In genomic region chr13:27170221-27170520, GRCh38 we compare ENCODE assay signal across 1 cellular context.
TF ChIP-seq lines count a peak whose summit lies in the region.

No MANE protein-coding gene starts in this region.

TF ChIP-seq in GM12878, 131 proteins besides CTCF, POLR2A, EP300 and RAD21:
- TF ChIP-seq RELB (IDR thresholded peaks at IDR 0.05; ENCODE audit: low read depth) (no peak), PML (IDR thresholded peaks at IDR 0.05; ENCODE audit: low read length) (0 out of 2 replicates have a peak, but pooled peaks have one; percentile 26), STAT3 (IDR thresholded peaks at IDR 0.05; ENCODE audit: low read depth, low read length) (0 out of 2 replicates have a peak, but pooled peaks have one; percentile 69), WRNIP1 (IDR thresholded peaks at IDR 0.05; ENCODE audit: borderline replicate concordance, low read depth, low read length) (no peak), NFIC (IDR thresholded peaks at IDR 0.05; ENCODE audit: low read depth, low read length) (peak; percentile 75; the same call in 1 of the 2 replicates), ZNF384 (IDR thresholded peaks at IDR 0.05; ENCODE audit: borderline replicate concordance, low read depth, low read length) (peak; percentile 49), CREM (IDR thresholded peaks at IDR 0.05; ENCODE audit: low read depth) (peak; percentile 37; the same call in 1 of the 2 replicates), JUNB (IDR thresholded peaks at IDR 0.05) (peak; percentile 78), CREB1 (IDR thresholded peaks at IDR 0.05; ENCODE audit: low read depth) (peak; percentile 52; the same call in 1 of the 2 replicates), BCL3 (IDR thresholded peaks at IDR 0.05; ENCODE audit: borderline replicate concordance, insufficient read depth, low read depth, low read length, poor library complexity, severe bottlenecking) (peak; percentile 15)
- TF ChIP-seq, protein P1, sequence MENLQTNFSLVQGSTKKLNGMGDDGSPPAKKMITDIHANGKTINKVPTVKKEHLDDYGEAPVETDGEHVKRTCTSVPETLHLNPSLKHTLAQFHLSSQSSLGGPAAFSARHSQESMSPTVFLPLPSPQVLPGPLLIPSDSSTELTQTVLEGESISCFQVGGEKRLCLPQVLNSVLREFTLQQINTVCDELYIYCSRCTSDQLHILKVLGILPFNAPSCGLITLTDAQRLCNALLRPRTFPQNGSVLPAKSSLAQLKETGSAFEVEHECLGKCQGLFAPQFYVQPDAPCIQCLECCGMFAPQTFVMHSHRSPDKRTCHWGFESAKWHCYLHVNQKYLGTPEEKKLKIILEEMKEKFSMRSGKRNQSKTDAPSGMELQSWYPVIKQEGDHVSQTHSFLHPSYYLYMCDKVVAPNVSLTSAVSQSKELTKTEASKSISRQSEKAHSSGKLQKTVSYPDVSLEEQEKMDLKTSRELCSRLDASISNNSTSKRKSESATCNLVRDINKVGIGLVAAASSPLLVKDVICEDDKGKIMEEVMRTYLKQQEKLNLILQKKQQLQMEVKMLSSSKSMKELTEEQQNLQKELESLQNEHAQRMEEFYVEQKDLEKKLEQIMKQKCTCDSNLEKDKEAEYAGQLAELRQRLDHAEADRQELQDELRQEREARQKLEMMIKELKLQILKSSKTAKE (IDR thresholded peaks at IDR 0.05; ENCODE audit: low read depth, poor library complexity, severe bottlenecking) = peak; percentile 63
